ENCODE assay signal across 1 cellular context in genomic region chr19:29643361-29643935, GRCh38.
TF ChIP-seq lines count a peak whose summit lies in the region.

No MANE protein-coding gene starts in this region.

TF ChIP-seq in K562, 482 proteins besides CTCF, POLR2A, EP300 and RAD21 (continued from another document and continues in another):
- TF ChIP-seq, protein P1, sequence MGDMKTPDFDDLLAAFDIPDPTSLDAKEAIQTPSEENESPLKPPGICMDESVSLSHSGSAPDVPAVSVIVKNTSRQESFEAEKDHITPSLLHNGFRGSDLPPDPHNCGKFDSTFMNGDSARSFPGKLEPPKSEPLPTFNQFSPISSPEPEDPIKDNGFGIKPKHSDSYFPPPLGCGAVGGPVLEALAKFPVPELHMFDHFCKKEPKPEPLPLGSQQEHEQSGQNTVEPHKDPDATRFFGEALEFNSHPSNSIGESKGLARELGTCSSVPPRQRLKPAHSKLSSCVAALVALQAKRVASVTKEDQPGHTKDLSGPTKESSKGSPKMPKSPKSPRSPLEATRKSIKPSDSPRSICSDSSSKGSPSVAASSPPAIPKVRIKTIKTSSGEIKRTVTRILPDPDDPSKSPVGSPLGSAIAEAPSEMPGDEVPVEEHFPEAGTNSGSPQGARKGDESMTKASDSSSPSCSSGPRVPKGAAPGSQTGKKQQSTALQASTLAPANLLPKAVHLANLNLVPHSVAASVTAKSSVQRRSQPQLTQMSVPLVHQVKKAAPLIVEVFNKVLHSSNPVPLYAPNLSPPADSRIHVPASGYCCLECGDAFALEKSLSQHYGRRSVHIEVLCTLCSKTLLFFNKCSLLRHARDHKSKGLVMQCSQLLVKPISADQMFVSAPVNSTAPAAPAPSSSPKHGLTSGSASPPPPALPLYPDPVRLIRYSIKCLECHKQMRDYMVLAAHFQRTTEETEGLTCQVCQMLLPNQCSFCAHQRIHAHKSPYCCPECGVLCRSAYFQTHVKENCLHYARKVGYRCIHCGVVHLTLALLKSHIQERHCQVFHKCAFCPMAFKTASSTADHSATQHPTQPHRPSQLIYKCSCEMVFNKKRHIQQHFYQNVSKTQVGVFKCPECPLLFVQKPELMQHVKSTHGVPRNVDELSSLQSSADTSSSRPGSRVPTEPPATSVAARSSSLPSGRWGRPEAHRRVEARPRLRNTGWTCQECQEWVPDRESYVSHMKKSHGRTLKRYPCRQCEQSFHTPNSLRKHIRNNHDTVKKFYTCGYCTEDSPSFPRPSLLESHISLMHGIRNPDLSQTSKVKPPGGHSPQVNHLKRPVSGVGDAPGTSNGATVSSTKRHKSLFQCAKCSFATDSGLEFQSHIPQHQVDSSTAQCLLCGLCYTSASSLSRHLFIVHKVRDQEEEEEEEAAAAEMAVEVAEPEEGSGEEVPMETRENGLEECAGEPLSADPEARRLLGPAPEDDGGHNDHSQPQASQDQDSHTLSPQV (IDR thresholded peaks at IDR 0.05), result peak; percentile 84
- TF ChIP-seq ESRRA (IDR thresholded peaks at IDR 0.05; ENCODE audit: borderline replicate concordance, low read depth) (no peak), NR2C1 (IDR thresholded peaks at IDR 0.05) (no peak), NR2C1 (tag; IDR thresholded peaks at IDR 0.05) (peak; percentile 76), BCL6 (CRISPR knock-in tag; IDR thresholded peaks at IDR 0.05) (peak; percentile 63; the same call in 1 of the 2 replicates), RHOXF2B (CRISPR knock-in tag; conservative IDR thresholded peaks at IDR 0.05) (0 out of 2 replicates have a peak, but pooled peaks have one; percentile 42), ZNF41 (CRISPR knock-in tag; conservative IDR thresholded peaks at IDR 0.05) (peak; percentile 81), ZBTB9 (CRISPR knock-in tag; IDR thresholded peaks at IDR 0.05) (0 out of 2 replicates have a peak, but pooled peaks have one; percentile 49), ZNF165 (CRISPR knock-in tag; IDR thresholded peaks at IDR 0.05; ENCODE audit: borderline replicate concordance) (peak; percentile 34; the same call in 1 of the 2 replicates), ILK (tag; IDR thresholded peaks at IDR 0.05; ENCODE audit: borderline replicate concordance, low read depth) (no peak), PTRF (tag; IDR thresholded peaks at IDR 0.05) (peak; percentile 87), KLF13 (tag; IDR thresholded peaks at IDR 0.05; ENCODE audit: borderline replicate concordance, low read depth) (no peak), DDX20 (tag; IDR thresholded peaks at IDR 0.05; ENCODE audit: low read depth) (peak; percentile 89), ZNF740 (CRISPR knock-in tag; IDR thresholded peaks at IDR 0.05) (no peak), ZNF740 (tag; IDR thresholded peaks at IDR 0.05) (peak in 1 of 2 experiments; percentile 79; a peak in 2 of 4 replicates), ETV1 (tag; conservative IDR thresholded peaks at IDR 0.05; ENCODE audit: low read depth) (peak; percentile 28; the same call in 1 of the 2 replicates), TEAD1 (CRISPR knock-in tag; IDR thresholded peaks at IDR 0.05) (peak in 1 of 2 experiments; percentile 79; a peak in 1 of 4 replicates), CEBPB (tag; IDR thresholded peaks at IDR 0.05) (no peak), ZNF584 (CRISPR knock-in tag; IDR thresholded peaks at IDR 0.05; ENCODE audit: low read depth) (peak; percentile 61), HINFP (tag; conservative IDR thresholded peaks at IDR 0.05; ENCODE audit: low read depth) (peak; percentile 81), STAG1 (CRISPR knock-in tag; IDR thresholded peaks at IDR 0.05; ENCODE audit: borderline replicate concordance) (no peak), KLF6 (CRISPR knock-in tag; IDR thresholded peaks at IDR 0.05; ENCODE audit: borderline replicate concordance) (peak; percentile 93), IFI16 (CRISPR knock-in tag; IDR thresholded peaks at IDR 0.05) (no peak), TBP (optimal IDR thresholded peaks at IDR 0.05; ENCODE audit: low read depth, low read length) (no peak), TCFL5 (CRISPR knock-in tag; conservative IDR thresholded peaks at IDR 0.05) (peak; percentile 76; the same call in 1 of the 2 replicates), NCOR1 (IDR thresholded peaks at IDR 0.05) (no peak), ZNF175 (CRISPR knock-in tag; IDR thresholded peaks at IDR 0.05; ENCODE audit: low read depth) (peak; percentile 70; the same call in 1 of the 2 replicates), RERE (CRISPR knock-in tag; IDR thresholded peaks at IDR 0.05; ENCODE audit: borderline replicate concordance) (no peak), ZKSCAN8 (CRISPR knock-in tag; IDR thresholded peaks at IDR 0.05) (peak; percentile 47; the same call in 1 of the 2 replicates), MECOM (CRISPR knock-in tag; IDR thresholded peaks at IDR 0.05) (peak; percentile 71; the same call in 1 of the 2 replicates), E2F6 (IDR thresholded peaks at IDR 0.05; ENCODE audit: borderline replicate concordance in 1 of 2, extremely low read depth in 1 of 2, insufficient read depth in 1 of 2, insufficient read length in 1 of 2, low read depth in 1 of 2, low read length in 1 of 2, poor library complexity in 1 of 2, severe bottlenecking in 1 of 2) (no peak), ZNF79 (CRISPR knock-in tag; IDR thresholded peaks at IDR 0.05; ENCODE audit: low read depth) (0 out of 2 replicates have a peak, but pooled peaks have one; percentile 53), ZNF583 (CRISPR knock-in tag; IDR thresholded peaks at IDR 0.05) (peak; percentile 86)
- TF ChIP-seq, protein P2, sequence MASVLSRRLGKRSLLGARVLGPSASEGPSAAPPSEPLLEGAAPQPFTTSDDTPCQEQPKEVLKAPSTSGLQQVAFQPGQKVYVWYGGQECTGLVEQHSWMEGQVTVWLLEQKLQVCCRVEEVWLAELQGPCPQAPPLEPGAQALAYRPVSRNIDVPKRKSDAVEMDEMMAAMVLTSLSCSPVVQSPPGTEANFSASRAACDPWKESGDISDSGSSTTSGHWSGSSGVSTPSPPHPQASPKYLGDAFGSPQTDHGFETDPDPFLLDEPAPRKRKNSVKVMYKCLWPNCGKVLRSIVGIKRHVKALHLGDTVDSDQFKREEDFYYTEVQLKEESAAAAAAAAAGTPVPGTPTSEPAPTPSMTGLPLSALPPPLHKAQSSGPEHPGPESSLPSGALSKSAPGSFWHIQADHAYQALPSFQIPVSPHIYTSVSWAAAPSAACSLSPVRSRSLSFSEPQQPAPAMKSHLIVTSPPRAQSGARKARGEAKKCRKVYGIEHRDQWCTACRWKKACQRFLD (CRISPR knock-in tag; IDR thresholded peaks at IDR 0.05), result peak; percentile 84
- TF ChIP-seq, protein P3, sequence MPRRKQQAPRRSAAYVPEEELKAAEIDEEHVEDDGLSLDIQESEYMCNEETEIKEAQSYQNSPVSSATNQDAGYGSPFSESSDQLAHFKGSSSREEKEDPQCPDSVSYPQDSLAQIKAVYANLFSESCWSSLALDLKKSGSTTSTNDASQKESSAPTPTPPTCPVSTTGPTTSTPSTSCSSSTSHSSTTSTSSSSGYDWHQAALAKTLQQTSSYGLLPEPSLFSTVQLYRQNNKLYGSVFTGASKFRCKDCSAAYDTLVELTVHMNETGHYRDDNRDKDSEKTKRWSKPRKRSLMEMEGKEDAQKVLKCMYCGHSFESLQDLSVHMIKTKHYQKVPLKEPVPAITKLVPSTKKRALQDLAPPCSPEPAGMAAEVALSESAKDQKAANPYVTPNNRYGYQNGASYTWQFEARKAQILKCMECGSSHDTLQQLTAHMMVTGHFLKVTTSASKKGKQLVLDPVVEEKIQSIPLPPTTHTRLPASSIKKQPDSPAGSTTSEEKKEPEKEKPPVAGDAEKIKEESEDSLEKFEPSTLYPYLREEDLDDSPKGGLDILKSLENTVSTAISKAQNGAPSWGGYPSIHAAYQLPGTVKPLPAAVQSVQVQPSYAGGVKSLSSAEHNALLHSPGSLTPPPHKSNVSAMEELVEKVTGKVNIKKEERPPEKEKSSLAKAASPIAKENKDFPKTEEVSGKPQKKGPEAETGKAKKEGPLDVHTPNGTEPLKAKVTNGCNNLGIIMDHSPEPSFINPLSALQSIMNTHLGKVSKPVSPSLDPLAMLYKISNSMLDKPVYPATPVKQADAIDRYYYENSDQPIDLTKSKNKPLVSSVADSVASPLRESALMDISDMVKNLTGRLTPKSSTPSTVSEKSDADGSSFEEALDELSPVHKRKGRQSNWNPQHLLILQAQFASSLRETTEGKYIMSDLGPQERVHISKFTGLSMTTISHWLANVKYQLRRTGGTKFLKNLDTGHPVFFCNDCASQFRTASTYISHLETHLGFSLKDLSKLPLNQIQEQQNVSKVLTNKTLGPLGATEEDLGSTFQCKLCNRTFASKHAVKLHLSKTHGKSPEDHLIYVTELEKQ (CRISPR knock-in tag; IDR thresholded peaks at IDR 0.05), result peak; percentile 59; the same call in 1 of the 2 replicates
- TF ChIP-seq, protein P4, sequence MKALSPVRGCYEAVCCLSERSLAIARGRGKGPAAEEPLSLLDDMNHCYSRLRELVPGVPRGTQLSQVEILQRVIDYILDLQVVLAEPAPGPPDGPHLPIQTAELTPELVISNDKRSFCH (CRISPR knock-in tag; IDR thresholded peaks at IDR 0.05), result no peak
- TF ChIP-seq, protein P4 (tag; IDR thresholded peaks at IDR 0.05), result peak; percentile 84
- TF ChIP-seq, protein P5, sequence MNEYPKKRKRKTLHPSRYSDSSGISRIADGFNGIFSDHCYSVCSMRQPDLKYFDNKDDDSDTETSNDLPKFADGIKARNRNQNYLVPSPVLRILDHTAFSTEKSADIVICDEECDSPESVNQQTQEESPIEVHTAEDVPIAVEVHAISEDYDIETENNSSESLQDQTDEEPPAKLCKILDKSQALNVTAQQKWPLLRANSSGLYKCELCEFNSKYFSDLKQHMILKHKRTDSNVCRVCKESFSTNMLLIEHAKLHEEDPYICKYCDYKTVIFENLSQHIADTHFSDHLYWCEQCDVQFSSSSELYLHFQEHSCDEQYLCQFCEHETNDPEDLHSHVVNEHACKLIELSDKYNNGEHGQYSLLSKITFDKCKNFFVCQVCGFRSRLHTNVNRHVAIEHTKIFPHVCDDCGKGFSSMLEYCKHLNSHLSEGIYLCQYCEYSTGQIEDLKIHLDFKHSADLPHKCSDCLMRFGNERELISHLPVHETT (CRISPR knock-in tag; conservative IDR thresholded peaks at IDR 0.05 in 1 of 2, IDR thresholded peaks at IDR 0.05 in 1 of 2), result peak in 1 of 2 experiments; percentile 63; a peak in 1 of 4 replicates
